In genomic region chr16:13885700-13886099, GRCh38 we compare ENCODE assay signal across 1 cellular context.
A peak's percentile ranks its signal among the peaks of the same experiment; 100 is the strongest.
TF ChIP-seq lines count a peak whose summit lies in the region.

No MANE protein-coding gene starts in this region.

TF ChIP-seq in HepG2, 621 proteins besides CTCF, POLR2A, EP300 and RAD21 (continued from another document and continues in another):
- no peak for TF ChIP-seq ZNF512B (CRISPR knock-in tag; IDR thresholded peaks at IDR 0.05; ENCODE audit: borderline replicate concordance)
- TF ChIP-seq DMAP1 (CRISPR knock-in tag; IDR thresholded peaks at IDR 0.05) = no peak
- no peak; the same call in 2 of the 3 replicates for TF ChIP-seq MXI1 (IDR thresholded peaks at IDR 0.05; ENCODE audit: borderline replicate concordance, low read depth, low read length)
- no peak for TF ChIP-seq HIVEP1 (CRISPR knock-in tag; IDR thresholded peaks at IDR 0.05)
- TF ChIP-seq JUNB (CRISPR knock-in tag; IDR thresholded peaks at IDR 0.05; ENCODE audit: borderline replicate concordance) = no peak
- TF ChIP-seq ZBTB21 (CRISPR knock-in tag; IDR thresholded peaks at IDR 0.05) = peak; percentile 59; the same call in 1 of the 2 replicates
- peak; percentile 75 for TF ChIP-seq KDM6A (CRISPR knock-in tag; IDR thresholded peaks at IDR 0.05; ENCODE audit: low read depth)
- no peak for TF ChIP-seq ZNF280D (CRISPR knock-in tag; IDR thresholded peaks at IDR 0.05)
- no peak for TF ChIP-seq CEBPB (IDR thresholded peaks at IDR 0.05; ENCODE audit: borderline replicate concordance, low read depth, low read length)
- TF ChIP-seq DDIT3 (CRISPR knock-in tag; IDR thresholded peaks at IDR 0.05) = no peak
- TF ChIP-seq THRA (CRISPR knock-in tag; IDR thresholded peaks at IDR 0.05; ENCODE audit: borderline replicate concordance) = no peak; the same call in 1 of the 2 replicates
- TF ChIP-seq ZNF234 (CRISPR knock-in tag; conservative IDR thresholded peaks at IDR 0.05) = no peak
- peak; percentile 36; the same call in 1 of the 2 replicates for TF ChIP-seq ZBTB3 (CRISPR knock-in tag; IDR thresholded peaks at IDR 0.05; ENCODE audit: borderline replicate concordance, low read depth)
- TF ChIP-seq ZNF30 (CRISPR knock-in tag; IDR thresholded peaks at IDR 0.05) = no peak
- peak; percentile 29; the same call in 1 of the 2 replicates for TF ChIP-seq ZNF362 (CRISPR knock-in tag; IDR thresholded peaks at IDR 0.05; ENCODE audit: borderline replicate concordance)
- TF ChIP-seq CENPX (CRISPR knock-in tag; IDR thresholded peaks at IDR 0.05) = no peak
- TF ChIP-seq ZNF678 (CRISPR knock-in tag; IDR thresholded peaks at IDR 0.05) = no peak
- no peak for TF ChIP-seq ZNF598 (CRISPR knock-in tag; IDR thresholded peaks at IDR 0.05; ENCODE audit: borderline replicate concordance)
- no peak for TF ChIP-seq SMARCC2 (IDR thresholded peaks at IDR 0.05)
- peak; percentile 52; the same call in 1 of the 2 replicates for TF ChIP-seq GMEB1 (CRISPR knock-in tag; IDR thresholded peaks at IDR 0.05; ENCODE audit: borderline replicate concordance)
- TF ChIP-seq ZFP36L1 (CRISPR knock-in tag; IDR thresholded peaks at IDR 0.05) = no peak
- no peak for TF ChIP-seq ZFY (CRISPR knock-in tag; IDR thresholded peaks at IDR 0.05)
- no peak for TF ChIP-seq TFDP1 (CRISPR knock-in tag; IDR thresholded peaks at IDR 0.05; ENCODE audit: borderline replicate concordance)
- no peak for TF ChIP-seq ZBTB1 (CRISPR knock-in tag; IDR thresholded peaks at IDR 0.05; ENCODE audit: borderline replicate concordance)
- peak; percentile 85; the same call in 1 of the 2 replicates for TF ChIP-seq BCL3 (CRISPR knock-in tag; IDR thresholded peaks at IDR 0.05)
- no peak for TF ChIP-seq BRCA1 (CRISPR knock-in tag; IDR thresholded peaks at IDR 0.05)
- peak; percentile 86 for TF ChIP-seq ZSCAN21 (CRISPR knock-in tag; IDR thresholded peaks at IDR 0.05; ENCODE audit: borderline replicate concordance)
- peak; percentile 62 for TF ChIP-seq POGZ (CRISPR knock-in tag; IDR thresholded peaks at IDR 0.05)
- no peak for TF ChIP-seq ZNF343 (CRISPR knock-in tag; IDR thresholded peaks at IDR 0.05)
- no peak for TF ChIP-seq XRCC5 (optimal IDR thresholded peaks at IDR 0.05; ENCODE audit: low read length)
- 0 out of 2 replicates have a peak, but pooled peaks have one; percentile 53 for TF ChIP-seq NCOA1 (CRISPR knock-in tag; IDR thresholded peaks at IDR 0.05)
- peak in 1 of 2 experiments; percentile 49; a peak in 1 of 4 replicates for TF ChIP-seq HMGXB4 (CRISPR knock-in tag; IDR thresholded peaks at IDR 0.05; ENCODE audit: borderline replicate concordance in 1 of 2, low read depth in 1 of 2)
- TF ChIP-seq FOXJ3 (CRISPR knock-in tag; IDR thresholded peaks at IDR 0.05; ENCODE audit: borderline replicate concordance) = peak; percentile 84
- 0 out of 2 replicates have a peak, but pooled peaks have one; percentile 51 for TF ChIP-seq SMAD3 (CRISPR knock-in tag; IDR thresholded peaks at IDR 0.05)
- no peak for TF ChIP-seq TCF7L2 (IDR thresholded peaks at IDR 0.05; ENCODE audit: low read depth, low read length)
- peak; percentile 93 for TF ChIP-seq HHEX (CRISPR knock-in tag; IDR thresholded peaks at IDR 0.05)
- TF ChIP-seq PRPF4 (IDR thresholded peaks at IDR 0.05; ENCODE audit: low read depth, low read length, poor library complexity, severe bottlenecking) = no peak
- peak; percentile 58; the same call in 1 of the 2 replicates for TF ChIP-seq ZNF547 (CRISPR knock-in tag; IDR thresholded peaks at IDR 0.05)
- no peak for TF ChIP-seq ZBTB7B (CRISPR knock-in tag; IDR thresholded peaks at IDR 0.05)
- TF ChIP-seq SNAPC4 (CRISPR knock-in tag; IDR thresholded peaks at IDR 0.05) = no peak
- TF ChIP-seq ZNF264 (CRISPR knock-in tag; IDR thresholded peaks at IDR 0.05) = peak; percentile 55; the same call in 1 of the 2 replicates
- peak; percentile 48; the same call in 1 of the 2 replicates for TF ChIP-seq ZSCAN31 (CRISPR knock-in tag; IDR thresholded peaks at IDR 0.05; ENCODE audit: low read depth)
- TF ChIP-seq ZBTB8A (CRISPR knock-in tag; IDR thresholded peaks at IDR 0.05; ENCODE audit: borderline replicate concordance, low read depth) = no peak
- no peak for TF ChIP-seq AHR (CRISPR knock-in tag; IDR thresholded peaks at IDR 0.05)
